ENCODE assay signal across 1 cellular context in the genomic region with DNA sequence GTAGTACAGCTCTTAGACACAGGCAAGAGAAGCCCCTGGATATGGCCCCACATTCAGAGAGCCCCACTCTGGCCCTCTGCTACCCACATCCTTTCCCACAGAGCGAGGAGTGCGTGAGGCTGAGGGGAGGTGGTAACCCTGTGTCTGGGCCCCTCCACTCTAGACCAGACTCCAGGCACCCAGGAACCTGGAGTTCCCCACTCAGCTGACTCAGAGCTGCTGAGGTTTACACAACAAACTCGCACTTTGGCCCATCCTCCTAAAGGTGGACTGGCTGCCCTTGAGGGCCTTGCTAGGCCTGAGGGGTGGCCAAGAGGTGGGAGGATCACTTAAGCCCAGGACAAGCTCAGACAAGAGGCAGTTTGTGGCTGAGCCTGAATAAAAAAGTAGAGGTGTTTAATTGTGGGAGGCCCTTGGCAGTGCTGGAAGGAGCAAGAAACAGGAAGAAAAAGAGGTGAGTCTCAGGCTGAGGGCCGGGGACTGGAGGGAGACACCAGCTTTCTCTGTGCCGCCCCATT.
TF ChIP-seq lines count a peak whose summit lies in the region.

No MANE protein-coding gene starts in this region.

TF ChIP-seq in HepG2, 621 proteins besides CTCF, POLR2A, EP300 and RAD21 (continued from another document):
- TF ChIP-seq KMT2B (CRISPR knock-in tag; IDR thresholded peaks at IDR 0.05) (0 out of 2 replicates have a peak, but pooled peaks have one; percentile 20), ZNF205 (CRISPR knock-in tag; IDR thresholded peaks at IDR 0.05) (0 out of 2 replicates have a peak, but pooled peaks have one; percentile 48), ZNF101 (CRISPR knock-in tag; IDR thresholded peaks at IDR 0.05; ENCODE audit: borderline replicate concordance, low read depth) (no peak), LCORL (IDR thresholded peaks at IDR 0.05) (no peak), LCORL (CRISPR knock-in tag; IDR thresholded peaks at IDR 0.05) (peak; percentile 86), NCOR1 (IDR thresholded peaks at IDR 0.05; ENCODE audit: borderline replicate concordance, low read length) (peak; percentile 53; the same call in 1 of the 2 replicates), FOXK2 (IDR thresholded peaks at IDR 0.05) (no peak)
- TF ChIP-seq, protein P1, sequence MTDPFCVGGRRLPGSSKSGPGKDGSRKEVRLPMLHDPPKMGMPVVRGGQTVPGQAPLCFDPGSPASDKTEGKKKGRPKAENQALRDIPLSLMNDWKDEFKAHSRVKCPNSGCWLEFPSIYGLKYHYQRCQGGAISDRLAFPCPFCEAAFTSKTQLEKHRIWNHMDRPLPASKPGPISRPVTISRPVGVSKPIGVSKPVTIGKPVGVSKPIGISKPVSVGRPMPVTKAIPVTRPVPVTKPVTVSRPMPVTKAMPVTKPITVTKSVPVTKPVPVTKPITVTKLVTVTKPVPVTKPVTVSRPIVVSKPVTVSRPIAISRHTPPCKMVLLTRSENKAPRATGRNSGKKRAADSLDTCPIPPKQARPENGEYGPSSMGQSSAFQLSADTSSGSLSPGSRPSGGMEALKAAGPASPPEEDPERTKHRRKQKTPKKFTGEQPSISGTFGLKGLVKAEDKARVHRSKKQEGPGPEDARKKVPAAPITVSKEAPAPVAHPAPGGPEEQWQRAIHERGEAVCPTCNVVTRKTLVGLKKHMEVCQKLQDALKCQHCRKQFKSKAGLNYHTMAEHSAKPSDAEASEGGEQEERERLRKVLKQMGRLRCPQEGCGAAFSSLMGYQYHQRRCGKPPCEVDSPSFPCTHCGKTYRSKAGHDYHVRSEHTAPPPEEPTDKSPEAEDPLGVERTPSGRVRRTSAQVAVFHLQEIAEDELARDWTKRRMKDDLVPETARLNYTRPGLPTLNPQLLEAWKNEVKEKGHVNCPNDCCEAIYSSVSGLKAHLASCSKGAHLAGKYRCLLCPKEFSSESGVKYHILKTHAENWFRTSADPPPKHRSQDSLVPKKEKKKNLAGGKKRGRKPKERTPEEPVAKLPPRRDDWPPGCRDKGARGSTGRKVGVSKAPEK (CRISPR knock-in tag; IDR thresholded peaks at IDR 0.05; ENCODE audit: borderline replicate concordance), result 0 out of 2 replicates have a peak, but pooled peaks have one; percentile 22
- TF ChIP-seq, protein P2, sequence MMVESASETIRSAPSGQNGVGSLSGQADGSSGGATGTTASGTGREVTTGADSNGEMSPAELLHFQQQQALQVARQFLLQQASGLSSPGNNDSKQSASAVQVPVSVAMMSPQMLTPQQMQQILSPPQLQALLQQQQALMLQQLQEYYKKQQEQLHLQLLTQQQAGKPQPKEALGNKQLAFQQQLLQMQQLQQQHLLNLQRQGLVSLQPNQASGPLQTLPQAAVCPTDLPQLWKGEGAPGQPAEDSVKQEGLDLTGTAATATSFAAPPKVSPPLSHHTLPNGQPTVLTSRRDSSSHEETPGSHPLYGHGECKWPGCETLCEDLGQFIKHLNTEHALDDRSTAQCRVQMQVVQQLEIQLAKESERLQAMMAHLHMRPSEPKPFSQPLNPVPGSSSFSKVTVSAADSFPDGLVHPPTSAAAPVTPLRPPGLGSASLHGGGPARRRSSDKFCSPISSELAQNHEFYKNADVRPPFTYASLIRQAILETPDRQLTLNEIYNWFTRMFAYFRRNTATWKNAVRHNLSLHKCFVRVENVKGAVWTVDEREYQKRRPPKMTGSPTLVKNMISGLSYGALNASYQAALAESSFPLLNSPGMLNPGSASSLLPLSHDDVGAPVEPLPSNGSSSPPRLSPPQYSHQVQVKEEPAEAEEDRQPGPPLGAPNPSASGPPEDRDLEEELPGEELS (CRISPR knock-in tag; IDR thresholded peaks at IDR 0.05), result peak; percentile 67
- TF ChIP-seq, protein P3, sequence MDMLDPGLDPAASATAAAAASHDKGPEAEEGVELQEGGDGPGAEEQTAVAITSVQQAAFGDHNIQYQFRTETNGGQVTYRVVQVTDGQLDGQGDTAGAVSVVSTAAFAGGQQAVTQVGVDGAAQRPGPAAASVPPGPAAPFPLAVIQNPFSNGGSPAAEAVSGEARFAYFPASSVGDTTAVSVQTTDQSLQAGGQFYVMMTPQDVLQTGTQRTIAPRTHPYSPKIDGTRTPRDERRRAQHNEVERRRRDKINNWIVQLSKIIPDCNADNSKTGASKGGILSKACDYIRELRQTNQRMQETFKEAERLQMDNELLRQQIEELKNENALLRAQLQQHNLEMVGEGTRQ (IDR thresholded peaks at IDR 0.05; ENCODE audit: low read depth, low read length), result no peak
- TF ChIP-seq, protein P3 (CRISPR knock-in tag; IDR thresholded peaks at IDR 0.05; ENCODE audit: borderline replicate concordance), result no peak
